Comparison of ENCODE assay signal across 1 cellular context in genomic region chr10:73209705-73210104, GRCh38.
TF ChIP-seq lines count a peak whose summit lies in the region.

No MANE protein-coding gene starts in this region.

TF ChIP-seq in GM12878, 131 proteins besides CTCF, POLR2A, EP300 and RAD21:
- no peak for TF ChIP-seq CHD2 (IDR thresholded peaks at IDR 0.05; ENCODE audit: borderline replicate concordance, low read depth, low read length)
- no peak for TF ChIP-seq USF1 (IDR thresholded peaks at IDR 0.05; ENCODE audit: borderline replicate concordance, extremely low read length, insufficient read depth, low read depth, low read length)
- peak; percentile 66 for TF ChIP-seq BCL3 (IDR thresholded peaks at IDR 0.05; ENCODE audit: borderline replicate concordance, insufficient read depth, low read depth, low read length, poor library complexity, severe bottlenecking)
- TF ChIP-seq SPI1 (IDR thresholded peaks at IDR 0.05; ENCODE audit: borderline replicate concordance, insufficient read depth, low read depth, low read length) = no peak
